ENCODE assay signal across 23 cellular contexts in genomic region chr6:168565112-168565511, GRCh38.
DNase-seq lines count a peak whose midpoint lies in the region; ATAC-seq and TF ChIP-seq lines count a peak whose summit lies in the region.
"Had no signal": no experiment of that assay in that cellular context is flagged by ENCODE, and none has a peak within 500 bp of the region (broad histone marks: within the 10 kb centered on the region; RNA-seq: fewer than 3 reads in every experiment).

No MANE protein-coding gene starts in this region.

- H3K4me1 ChIP-seq in HEK293 (ENCODE audit: control insufficient read depth, insufficient read depth, low read length) (no peaks in the 10 kb centered on the region), endodermal cell (ENCODE audit: control insufficient read depth, insufficient read depth, low read length) (no peaks in the 10 kb centered on the region), aorta (ENCODE audit: control insufficient read depth in 1 of 2, insufficient read depth in 2 of 2, low read length in 2 of 2) (no peaks in the 10 kb centered on the region)
- H3K4me1 ChIP-seq: BE2C, BLaER1 had no signal

- H3K9me3 Mint-ChIP-seq in endodermal cell = peaks cover 9% of the 10 kb centered on the region
- H3K9me3 Mint-ChIP-seq: CD8-positive, alpha-beta memory T cell had no signal

- no peak overlapping the region for H3K27ac Mint-ChIP-seq in endodermal cell
- H3K27ac Mint-ChIP-seq: CD14-positive monocyte; CD4-positive, CD25-positive, alpha-beta regulatory T cell; CD8-positive, alpha-beta memory T cell had no signal

- 89 to 99% methylated on average over 4 of the region's 4 CpGs for WGBS in endodermal cell (ENCODE audit: insufficient coverage in 1 of 2, insufficient read length in 1 of 2), 2 experiments
- 87 to 94% methylated on average over 4 of the region's 4 CpGs for WGBS in aorta, 2 donors

- peaks cover 6% of the 10 kb centered on the region for H3K27me3 Mint-ChIP-seq in endodermal cell (ENCODE audit: insufficient read depth)

- no peak overlapping the region for H3K27ac ChIP-seq in HEK293 (ENCODE audit: extremely low read depth, low read depth, low read length)
- no peak overlapping the region for H3K27ac ChIP-seq in endodermal cell (ENCODE audit: low read depth, low read length)
- H3K27ac ChIP-seq in aorta (ENCODE audit: low read depth in 1 of 2, low read length in 2 of 2) = no peak overlapping the region
- H3K27ac ChIP-seq: BLaER1 had no signal

- no peak overlapping the region for H3K4me3 ChIP-seq in HEK293 (ENCODE audit: low read depth, low read length)
- no peak overlapping the region for H3K4me3 ChIP-seq in endodermal cell (ENCODE audit: low read length)
- H3K4me3 ChIP-seq in aorta (ENCODE audit: low read length in 2 of 2) = no peak overlapping the region
- H3K4me3 ChIP-seq in foreskin fibroblast (ENCODE audit: low read depth in 1 of 2, low read length in 2 of 2) = no peak overlapping the region
- H3K4me3 ChIP-seq: BLaER1, GM12878 had no signal

- peak; percentile 15 for DNase-seq in endodermal cell
- no peak for DNase-seq in aorta
- no peak for DNase-seq in foreskin fibroblast
- DNase-seq: 8988T; ACHN; BE2C; C1 segment of cervical spinal cord; CD4-positive, alpha-beta memory T cell; CD4-positive, CD25-positive, alpha-beta regulatory T cell; CD8-positive, alpha-beta memory T cell; COR-L47; DMS 273 treated with DMSO at 0.1 percent for 48 hours; DMS153; DMS53; DMS79; DND-41; EL; GDM1 had no signal

- no peaks in the 10 kb centered on the region for H3K36me3 ChIP-seq in HEK293 (ENCODE audit: control insufficient read depth in 2 of 2, insufficient read depth in 1 of 2, low read length in 2 of 2)
- no peaks in the 10 kb centered on the region for H3K36me3 ChIP-seq in endodermal cell (ENCODE audit: control insufficient read depth, insufficient read depth, low read length)
- peaks cover 0 to 2% of the 10 kb centered on the region in 2 donors for H3K36me3 ChIP-seq in aorta (ENCODE audit: control insufficient read depth in 1 of 2, insufficient read depth in 2 of 2, low read length in 1 of 2)
- H3K36me3 ChIP-seq: BE2C, BLaER1 had no signal

- POLR2A ChIA-PET in HEK293 (lab: Yijun Ruan, JAX) = no interaction called here

- CTCF ChIA-PET in HEK293 (lab: Yijun Ruan, JAX) = no interaction called here

- TF ChIP-seq CTCF in HEK293 (tag by site-specific recombination; IDR thresholded peaks at IDR 0.05) = no peak
- TF ChIP-seq CTCF in endodermal cell (conservative IDR thresholded peaks at IDR 0.05) = no peak
- TF ChIP-seq CTCF in foreskin fibroblast (IDR thresholded peaks at IDR 0.05; ENCODE audit: low read depth, low read length) = no peak

- H3K9me3 ChIP-seq in HEK293 (ENCODE audit: control insufficient read depth, insufficient read depth, low read depth, low read length) (no peaks in the 10 kb centered on the region), endodermal cell (ENCODE audit: control insufficient read depth, low read length) (no peaks in the 10 kb centered on the region), aorta (ENCODE audit: control insufficient read depth, low read length) (no peaks in the 10 kb centered on the region)
- H3K9me3 ChIP-seq: BE2C, BLaER1 had no signal

- H3K9ac ChIP-seq in endodermal cell (ENCODE audit: extremely low read depth, low read length, poor library complexity, severe bottlenecking) = no peak overlapping the region
- H3K9ac ChIP-seq: BLaER1 had no signal

- intact Hi-C loops in aorta (cut with DNase I) = no loop called here

- H3K27me3 ChIP-seq in endodermal cell (ENCODE audit: control insufficient read depth, insufficient read depth, low read length, poor library complexity, severe bottlenecking) (no peaks in the 10 kb centered on the region), aorta (ENCODE audit: control insufficient read depth in 1 of 2, insufficient read depth in 2 of 2, low read length in 1 of 2) (no peaks in the 10 kb centered on the region)
- H3K27me3 ChIP-seq: BE2C, BLaER1 had no signal

- no peaks in the 10 kb centered on the region for H3K4me1 Mint-ChIP-seq in endodermal cell
- H3K4me1 Mint-ChIP-seq: CD14-positive monocyte; CD4-positive, CD25-positive, alpha-beta regulatory T cell; CD8-positive, alpha-beta memory T cell had no signal

- H3K36me3 Mint-ChIP-seq in endodermal cell (ENCODE audit: low read depth) = no peaks in the 10 kb centered on the region
- H3K36me3 Mint-ChIP-seq: CD14-positive monocyte; CD4-positive, alpha-beta memory T cell; CD4-positive, CD25-positive, alpha-beta regulatory T cell; CD8-positive, alpha-beta memory T cell had no signal

- ATAC-seq in aorta (ENCODE audit: low FRiP score) (peak; percentile 48), HG03457 (IDR thresholded peaks at IDR 0.05; ENCODE audit: unreplicated experiment) (no peak)
- ATAC-seq: GM12878 had no signal

- H3K4me3 Mint-ChIP-seq in endodermal cell = no peak overlapping the region
- H3K4me3 Mint-ChIP-seq: CD14-positive monocyte; CD4-positive, alpha-beta memory T cell; CD4-positive, CD25-positive, alpha-beta regulatory T cell; CD8-positive, alpha-beta memory T cell had no signal

TF ChIP-seq in HEK293, 187 proteins besides CTCF, POLR2A, EP300 and RAD21:
- TF ChIP-seq HOXA7 (CRISPR knock-in tag; IDR thresholded peaks at IDR 0.05; ENCODE audit: borderline replicate concordance) = no peak
- no peak for TF ChIP-seq ZNF248 (tag by site-specific recombination; IDR thresholded peaks at IDR 0.05)
- TF ChIP-seq ZNF747 (tag by site-specific recombination; IDR thresholded peaks at IDR 0.05) = no peak
- no peak for TF ChIP-seq IKZF3 (tag by site-specific recombination; IDR thresholded peaks at IDR 0.05)
- TF ChIP-seq ZNF548 (tag by site-specific recombination; IDR thresholded peaks at IDR 0.05) = peak; percentile 69; the same call in 1 of the 2 replicates
- TF ChIP-seq ZNF560 (tag by site-specific recombination; IDR thresholded peaks at IDR 0.05; ENCODE audit: borderline replicate concordance) = no peak
